Comparison of ENCODE assay signal across 8 cellular contexts in the genomic region with DNA sequence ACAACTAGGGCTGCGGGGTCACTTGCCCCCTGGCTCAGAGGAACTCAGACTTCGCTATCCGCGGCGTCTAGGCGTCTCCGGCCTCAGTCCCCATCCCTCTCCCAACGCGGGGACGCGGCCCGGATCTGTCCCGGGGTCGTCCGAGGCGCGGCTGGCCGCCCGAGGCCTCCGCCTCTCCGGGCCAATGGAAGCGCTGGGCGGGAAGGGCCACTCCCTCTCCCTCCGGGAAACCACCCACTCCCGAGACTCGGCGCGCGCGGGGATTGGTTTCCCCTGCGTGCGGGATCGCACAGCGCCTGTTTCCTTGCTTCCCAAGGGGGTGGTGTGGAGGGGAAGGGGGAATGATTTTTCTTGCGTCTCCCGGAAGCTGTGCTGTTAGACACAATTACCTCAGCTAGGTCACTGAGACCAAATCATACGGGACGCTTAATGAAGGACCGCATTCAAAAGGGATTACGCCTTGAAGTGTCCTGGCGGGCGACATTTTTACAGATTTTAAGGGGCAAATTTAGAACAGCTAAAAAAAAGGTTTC. TPM values are rescaled to one million over a fixed set of nuclear protein-coding genes. Genes with fewer than 3 reads are reported as not detected.
DNase-seq lines count a peak whose midpoint lies in the region; ATAC-seq, FAIRE-seq and TF ChIP-seq lines count a peak whose summit lies in the region.

No MANE protein-coding gene starts in this region.

- peaks cover 10% of the 10 kb centered on the region; the same call in 1 of the 2 replicates for H3K4me1 ChIP-seq in HUES6 (ENCODE audit: control insufficient read depth, insufficient read depth, low read length)
- H3K4me1 ChIP-seq in HepG2 (ENCODE audit: insufficient read depth, low read length) = peaks cover 6% of the 10 kb centered on the region

- in situ Hi-C loops in SK-MEL-5 (cut with HindIII; ENCODE audit: low pct_unique_long_range_greater_than_20kb, low sequenced_read_pairs) = loop anchor here (25.0 kb wide), 1 partner anchor 191 kb away; no protein-coding TSS in a partner anchor
- in situ Hi-C loops in HepG2 (cut with HindIII; ENCODE audit: extremely low pct_ligation_motif_present, low pct_unique_long_range_greater_than_20kb) = no loop called here

- H3K27ac Mint-ChIP-seq in dendritic cell treated with granulocyte-macrophage colony-stimulating factor and Interleukin-4, amounts not matched to agents 40 ng/mL and 50 ng/mL, for 4 days = no peak overlapping the region

- H3K79me2 ChIP-seq in HepG2 (ENCODE audit: insufficient read depth, low read length) = no peaks in the 10 kb centered on the region

- TF ChIP-seq POLR2A in HepG2 (IDR thresholded peaks at IDR 0.05; ENCODE audit: insufficient read depth in 1 of 2, low read depth in 2 of 2, low read length in 2 of 2) = peak in 1 of 2 experiments; percentile 53; a peak in 2 of 4 replicates

- peaks cover 45% of the 10 kb centered on the region for H3K27me3 Mint-ChIP-seq in dendritic cell treated with granulocyte-macrophage colony-stimulating factor and Interleukin-4, amounts not matched to agents 40 ng/mL and 50 ng/mL, for 4 days

- BruUV-seq in HepG2 (replicated peaks; lab: Mats Ljungman, UMichigan) = no TSS peak

- no peak for TF ChIP-seq RAD21 in HepG2 (CRISPR knock-in tag; IDR thresholded peaks at IDR 0.05)

- H3K4me3 ChIP-seq in HUES6 (ENCODE audit: low read depth, low read length) (peak overlapping the region; percentile 83), HepG2 (replicated peaks in 1 of 3; ENCODE audit: insufficient read depth in 1 of 3, low read depth in 2 of 3, low read length in 3 of 3) (peak overlapping the region; percentile 55 to 81 (median 80))

- no peak; the same call in 1 of the 2 replicates for TF ChIP-seq CTCF in HepG2 (CRISPR knock-in tag; IDR thresholded peaks at IDR 0.05)

- FAIRE-seq in HepG2 (lab: Jason Lieb, UNC) = no peak

- H3K4me2 ChIP-seq in HepG2 (ENCODE audit: low read depth, low read length) = peak overlapping the region; percentile 83

- TF ChIP-seq EP300 in HepG2 (IDR thresholded peaks at IDR 0.05; ENCODE audit: low read depth in 2 of 2, low read length in 2 of 2) = no peak
- TF ChIP-seq EP300 in HepG2 (CRISPR knock-in tag; IDR thresholded peaks at IDR 0.05; ENCODE audit: borderline replicate concordance) = no peak

- POLR2A ChIA-PET in HepG2 (lab: Yijun Ruan, JAX) = interaction anchor here (0.7 kb wide), 1 partner anchor 9 kb away, joined by 3 read pairs; no protein-coding TSS in a partner anchor

- H2AFZ ChIP-seq in HepG2 (ENCODE audit: low read length) = peak overlapping the region; percentile 84

- no peaks in the 10 kb centered on the region for H3K9me3 Mint-ChIP-seq in dendritic cell treated with granulocyte-macrophage colony-stimulating factor and Interleukin-4, amounts not matched to agents 40 ng/mL and 50 ng/mL, for 4 days

- peak; percentile 84 for ATAC-seq in HepG2
- ATAC-seq in stimulated activated naive CD8-positive, alpha-beta T cell treated with anti-CD3 and anti-CD28 coated beads, Interleukin-15, Interleukin-2, amounts not matched to agents 100 U/mL and 50 U/mL, for 24 hours = peak; percentile 6

- H3K9me3 ChIP-seq in HUES6 (ENCODE audit: control insufficient read depth, insufficient read depth, low read depth, low read length) = no peaks in the 10 kb centered on the region
- no peaks in the 10 kb centered on the region for H3K9me3 ChIP-seq in HepG2 (ENCODE audit: low read length)

- peaks cover 6% of the 10 kb centered on the region for H3K36me3 Mint-ChIP-seq in dendritic cell treated with granulocyte-macrophage colony-stimulating factor and Interleukin-4, amounts not matched to agents 40 ng/mL and 50 ng/mL, for 4 days (ENCODE audit: low read depth)

- intact Hi-C loops in dendritic cell treated with granulocyte-macrophage colony-stimulating factor and Interleukin-4, amounts not matched to agents 40 ng/mL and 50 ng/mL, for 4 days (cut with micrococcal nuclease) = no loop called here
- intact Hi-C loops in HepG2 (cut with micrococcal nuclease; ENCODE audit: unreplicated experiment) = loop anchor here (1.0 to 5.0 kb wide), 3 partner anchors 38 to 176 kb away; a partner anchor contains a TSS

- H3K27me3 ChIP-seq in HUES6 (ENCODE audit: control insufficient read depth, insufficient read depth, low read length) = peaks cover 94% of the 10 kb centered on the region
- no peaks in the 10 kb centered on the region for H3K27me3 ChIP-seq in HepG2 (ENCODE audit: control insufficient read depth in 1 of 2, insufficient read depth in 2 of 2, low read length in 2 of 2)

- DNase-seq in stimulated activated CD4-positive, alpha-beta T cell treated with anti-CD3 and anti-CD28 coated beads, Interleukin-15, amount 100 ng/mL, for 24 hours = peak; percentile 22
- no peak for DNase-seq in stimulated activated CD4-positive, alpha-beta T cell treated with anti-CD3 and anti-CD28 coated beads, Interleukin-1b, Interleukin-23, amount 100 ng/mL, for 48 hours
- DNase-seq in SK-MEL-5 (ENCODE audit: low read depth, low spot score) (peak; percentile 85), HepG2 (ENCODE audit: low spot score) (peak; percentile 20), GDM1 (lab: John Stamatoyannopoulos, UW) (no peak)
- DNase-seq in stimulated activated naive CD8-positive, alpha-beta T cell treated with anti-CD3 and anti-CD28 coated beads, Interleukin-15, Interleukin-2, amounts not matched to agents 100 U/mL and 50 U/mL, for 24 hours = peak; percentile 39

- H3K27ac ChIP-seq in HUES6 (ENCODE audit: low read depth, low read length) = no peak overlapping the region
- H3K27ac ChIP-seq in HepG2 (ENCODE audit: extremely low read length, insufficient read depth, low read length) = peak overlapping the region; percentile 48

- CTCF ChIA-PET in HepG2 (lab: Yijun Ruan, JAX; ENCODE audit: low intra/inter-chr PET ratio, low total read pairs) = no interaction called here

- H3K36me3 ChIP-seq in HUES6 (ENCODE audit: control insufficient read depth, insufficient read depth, low read length) = no peaks in the 10 kb centered on the region
- H3K36me3 ChIP-seq in HepG2 (replicated peaks in 1 of 2; ENCODE audit: control insufficient read depth in 1 of 2, insufficient read depth in 2 of 2, low read length in 2 of 2) = no peaks in the 10 kb centered on the region

- H3K4me3 Mint-ChIP-seq in dendritic cell treated with granulocyte-macrophage colony-stimulating factor and Interleukin-4, amounts not matched to agents 40 ng/mL and 50 ng/mL, for 4 days = peak overlapping the region; percentile 72

- peaks cover 17% of the 10 kb centered on the region for H3K4me1 Mint-ChIP-seq in dendritic cell treated with granulocyte-macrophage colony-stimulating factor and Interleukin-4, amounts not matched to agents 40 ng/mL and 50 ng/mL, for 4 days (ENCODE audit: low read depth)

- no peaks in the 10 kb centered on the region for H4K20me1 ChIP-seq in HepG2 (ENCODE audit: insufficient read depth, low read length)

- H3K9ac ChIP-seq in HUES6 (ENCODE audit: low read length) (peak overlapping the region; percentile 58), HepG2 (ENCODE audit: insufficient read depth, low read depth, low read length) (peak overlapping the region; percentile 65)

- WGBS in HepG2 (ENCODE audit: low lambda C conversion rate) = 2% methylated on average over 21 of the region's 42 CpGs

RNA-seq across cellular contexts. Expression of a gene that starts 38.4 kb away (rescaled TPM):
- 0.48 and 0.53 TPM in 2 replicates for total RNA-seq in SK-MEL-5 (2014; rRNA removed; shearing (Covaris generic))
- polyA plus RNA-seq in SK-MEL-5 (2015; cell fraction: cytosol; rRNA removed) = 1.6 and 4.7 TPM in 2 replicates
- 0.30 and 6.6 TPM in 2 replicates for polyA plus RNA-seq in SK-MEL-5 (2015; cell fraction: nucleus; rRNA removed)
- total RNA-seq in HepG2 (2016; rRNA removed; fragmentation: Illumina TruSeq; extraction: Trizol) = 14.0 and 17.1 TPM in 2 replicates
- 4.3 and 4.6 TPM in 2 replicates for total RNA-seq in HepG2 (2016; cell fraction: cytosol; rRNA removed; fragmentation: Illumina TruSeq; extraction: Trizol; ENCODE audit: low read depth)
- 12.7 and 15.6 TPM in 2 replicates for total RNA-seq in HepG2 (2016; cell fraction: insoluble cytoplasmic fraction; rRNA removed; fragmentation: Illumina TruSeq; extraction: Trizol)
- 12.0 and 12.1 TPM in 2 replicates for total RNA-seq in HepG2 (2016; cell fraction: membrane; rRNA removed; fragmentation: Illumina TruSeq; extraction: Trizol)
- total RNA-seq in HepG2 (2016; cell fraction: nucleus; rRNA removed; fragmentation: Illumina TruSeq; extraction: Trizol) = 14.7 and 16.7 TPM in 2 replicates
- polyA plus RNA-seq in HepG2 (2011; rRNA removed) = 59.7 and 76.5 TPM in 2 replicates
- polyA plus RNA-seq in HepG2 (2011; cell fraction: cytosol; rRNA removed) = 48.3 and 60.7 TPM in 2 replicates
- polyA plus RNA-seq in HepG2 (2011; cell fraction: nucleus; rRNA removed) = 179 and 207 TPM in 2 replicates
- polyA plus RNA-seq in HepG2 (2012) = 28.9 and 65.9 TPM in 2 replicates
- polyA plus RNA-seq in HepG2 (2016; cell fraction: cytosol; fragmentation: Illumina TruSeq; extraction: Trizol; ENCODE audit: low read depth) = 1.4 and 2.1 TPM in 2 replicates
- 16.0 and 19.7 TPM in 2 replicates for polyA plus RNA-seq in HepG2 (2016; cell fraction: insoluble cytoplasmic fraction; fragmentation: Illumina TruSeq; extraction: Trizol; ENCODE audit: low read depth)
- 4.8 and 5.9 TPM in 2 replicates for polyA plus RNA-seq in HepG2 (2016; cell fraction: membrane; fragmentation: Illumina TruSeq; extraction: Trizol; ENCODE audit: low read depth)
- 37.8 and 39.6 TPM in 2 replicates for polyA plus RNA-seq in HepG2 (2016; cell fraction: nucleus; fragmentation: Illumina TruSeq; extraction: Trizol; ENCODE audit: insufficient read depth, low read depth)
- polyA minus RNA-seq in HepG2 (2011; rRNA and poly(A)+ RNA removed; ENCODE audit: low replicate concordance) = 62.1 and 114 TPM in 2 replicates
- polyA minus RNA-seq in HepG2 (2011; cell fraction: cytosol; rRNA and poly(A)+ RNA removed) = 46.9 and 57.0 TPM in 2 replicates
- 29.7 and 42.6 TPM in 2 replicates for polyA minus RNA-seq in HepG2 (2011; cell fraction: nucleus; rRNA and poly(A)+ RNA removed)

RNA-seq across cellular contexts. Expression of a gene that starts 40.4 kb away (rescaled TPM):
- total RNA-seq in SK-MEL-5 (2014; rRNA removed; shearing (Covaris generic)) = 0.11 TPM in 1 of 2 replicates, not detected in the other
- polyA plus RNA-seq in SK-MEL-5 (2015; cell fraction: cytosol; rRNA removed) = 0.05 and 0.14 TPM in 2 replicates
- polyA plus RNA-seq in SK-MEL-5 (2015; cell fraction: nucleus; rRNA removed) = not detected in 2 replicates
- 2.1 and 2.8 TPM in 2 replicates for total RNA-seq in HepG2 (2016; rRNA removed; fragmentation: Illumina TruSeq; extraction: Trizol)
- 2.5 and 2.7 TPM in 2 replicates for total RNA-seq in HepG2 (2016; cell fraction: cytosol; rRNA removed; fragmentation: Illumina TruSeq; extraction: Trizol; ENCODE audit: low read depth)
- total RNA-seq in HepG2 (2016; cell fraction: insoluble cytoplasmic fraction; rRNA removed; fragmentation: Illumina TruSeq; extraction: Trizol) = 0.64 and 1.1 TPM in 2 replicates
- total RNA-seq in HepG2 (2016; cell fraction: membrane; rRNA removed; fragmentation: Illumina TruSeq; extraction: Trizol) = 3.5 and 3.7 TPM in 2 replicates
- 3.5 and 4.9 TPM in 2 replicates for total RNA-seq in HepG2 (2016; cell fraction: nucleus; rRNA removed; fragmentation: Illumina TruSeq; extraction: Trizol)
- polyA plus RNA-seq in HepG2 (2011; rRNA removed) = 2.8 and 3.1 TPM in 2 replicates
- polyA plus RNA-seq in HepG2 (2011; cell fraction: cytosol; rRNA removed) = 1.1 and 2.4 TPM in 2 replicates
- 2.9 and 5.9 TPM in 2 replicates for polyA plus RNA-seq in HepG2 (2011; cell fraction: nucleus; rRNA removed)
- polyA plus RNA-seq in HepG2 (2012) = 5.1 and 7.3 TPM in 2 replicates
- 3.6 and 4.1 TPM in 2 replicates for polyA plus RNA-seq in HepG2 (2016; cell fraction: cytosol; fragmentation: Illumina TruSeq; extraction: Trizol; ENCODE audit: low read depth)
- 0.48 and 2.3 TPM in 2 replicates for polyA plus RNA-seq in HepG2 (2016; cell fraction: insoluble cytoplasmic fraction; fragmentation: Illumina TruSeq; extraction: Trizol; ENCODE audit: low read depth)
- 2.6 and 5.7 TPM in 2 replicates for polyA plus RNA-seq in HepG2 (2016; cell fraction: membrane; fragmentation: Illumina TruSeq; extraction: Trizol; ENCODE audit: low read depth)
- polyA plus RNA-seq in HepG2 (2016; cell fraction: nucleus; fragmentation: Illumina TruSeq; extraction: Trizol; ENCODE audit: insufficient read depth, low read depth) = 2.3 and 2.9 TPM in 2 replicates
- polyA minus RNA-seq in HepG2 (2011; rRNA and poly(A)+ RNA removed; ENCODE audit: low replicate concordance) = 2.2 and 4.6 TPM in 2 replicates
- polyA minus RNA-seq in HepG2 (2011; cell fraction: cytosol; rRNA and poly(A)+ RNA removed) = 2.1 TPM in 1 of 2 replicates, not detected in the other
- 27.3 and 33.1 TPM in 2 replicates for polyA minus RNA-seq in HepG2 (2011; cell fraction: nucleus; rRNA and poly(A)+ RNA removed)

Comparison
In these comparisons a context has a peak if more than half of its experiments do, and no peak if none do; other contexts are left out.
1. DNase-seq: peak in stimulated activated CD4-positive, alpha-beta T cell treated with anti-CD3 and anti-CD28 coated beads, Interleukin-15, amount 100 ng/mL, for 24 hours (single experiment), SK-MEL-5 (single experiment), HepG2 (single experiment) and stimulated activated naive CD8-positive, alpha-beta T cell treated with anti-CD3 and anti-CD28 coated beads, Interleukin-15, Interleukin-2, amounts not matched to agents 100 U/mL and 50 U/mL, for 24 hours (single experiment); none in stimulated activated CD4-positive, alpha-beta T cell treated with anti-CD3 and anti-CD28 coated beads, Interleukin-1b, Interleukin-23, amount 100 ng/mL, for 48 hours (single experiment) and GDM1 (single experiment).